2 cellular contexts compared by ENCODE assay signal in genomic region chr19:19368087-19368486, GRCh38.
TF ChIP-seq lines count a peak whose summit lies in the region.

No MANE protein-coding gene starts in this region.

TF ChIP-seq in HCT116, 20 proteins besides CTCF, POLR2A, EP300 and RAD21:
- TF ChIP-seq CEBPB (IDR thresholded peaks at IDR 0.05; ENCODE audit: low read depth) (no peak), TCF7L2 (IDR thresholded peaks at IDR 0.05; ENCODE audit: borderline replicate concordance, extremely low read depth, insufficient read depth, insufficient read length) (no peak), SIN3A (IDR thresholded peaks at IDR 0.05; ENCODE audit: low read depth) (no peak), POLR2AphosphoS5 (IDR thresholded peaks at IDR 0.05; ENCODE audit: low read depth, low read length) (no peak), ZFX (IDR thresholded peaks at IDR 0.05) (no peak), EZH2 (IDR thresholded peaks at IDR 0.05) (no peak), SP1 (IDR thresholded peaks at IDR 0.05; ENCODE audit: low read depth) (no peak), CBX3 (IDR thresholded peaks at IDR 0.05; ENCODE audit: low read depth) (no peak), SRF (IDR thresholded peaks at IDR 0.05; ENCODE audit: low read depth) (no peak), ELF1 (IDR thresholded peaks at IDR 0.05; ENCODE audit: borderline replicate concordance, low read depth) (no peak), EGR1 (IDR thresholded peaks at IDR 0.05; ENCODE audit: low read depth) (no peak), EZH2phosphoT487 (IDR thresholded peaks at IDR 0.05; ENCODE audit: borderline replicate concordance) (no peak), ATF3 (IDR thresholded peaks at IDR 0.05) (no peak)

TF ChIP-seq in K562, 482 proteins besides CTCF, POLR2A, EP300 and RAD21:
- TF ChIP-seq CHCHD3 (CRISPR knock-in tag; IDR thresholded peaks at IDR 0.05) (no peak), THRAP3 (IDR thresholded peaks at IDR 0.05; ENCODE audit: borderline replicate concordance) (no peak)
